Comparison of ENCODE assay signal across 1 cellular context in the genomic region with DNA sequence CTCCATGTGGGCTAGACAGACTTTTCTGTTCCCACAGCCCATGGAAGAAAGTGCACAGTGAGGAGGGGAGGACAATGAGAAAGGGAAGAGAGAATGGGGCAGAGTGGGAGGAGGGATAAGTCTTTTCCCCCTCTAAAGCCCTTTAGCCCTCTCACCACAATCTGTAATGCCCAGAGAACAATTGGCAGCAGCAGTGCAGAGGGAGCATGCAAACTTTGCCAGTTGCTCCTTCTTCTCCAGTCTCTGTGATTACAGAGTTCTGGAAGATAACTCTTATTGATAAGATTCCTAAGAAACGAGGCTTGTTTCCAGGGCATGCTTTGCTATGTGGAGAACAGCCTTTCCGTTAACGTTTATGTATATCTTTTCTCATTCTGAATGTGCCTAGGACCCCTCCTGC.
TF ChIP-seq lines count a peak whose summit lies in the region.

No MANE protein-coding gene starts in this region.

TF ChIP-seq in A549, 52 proteins besides CTCF, POLR2A, EP300 and RAD21 (continued from another document):
- TF ChIP-seq, protein P1, sequence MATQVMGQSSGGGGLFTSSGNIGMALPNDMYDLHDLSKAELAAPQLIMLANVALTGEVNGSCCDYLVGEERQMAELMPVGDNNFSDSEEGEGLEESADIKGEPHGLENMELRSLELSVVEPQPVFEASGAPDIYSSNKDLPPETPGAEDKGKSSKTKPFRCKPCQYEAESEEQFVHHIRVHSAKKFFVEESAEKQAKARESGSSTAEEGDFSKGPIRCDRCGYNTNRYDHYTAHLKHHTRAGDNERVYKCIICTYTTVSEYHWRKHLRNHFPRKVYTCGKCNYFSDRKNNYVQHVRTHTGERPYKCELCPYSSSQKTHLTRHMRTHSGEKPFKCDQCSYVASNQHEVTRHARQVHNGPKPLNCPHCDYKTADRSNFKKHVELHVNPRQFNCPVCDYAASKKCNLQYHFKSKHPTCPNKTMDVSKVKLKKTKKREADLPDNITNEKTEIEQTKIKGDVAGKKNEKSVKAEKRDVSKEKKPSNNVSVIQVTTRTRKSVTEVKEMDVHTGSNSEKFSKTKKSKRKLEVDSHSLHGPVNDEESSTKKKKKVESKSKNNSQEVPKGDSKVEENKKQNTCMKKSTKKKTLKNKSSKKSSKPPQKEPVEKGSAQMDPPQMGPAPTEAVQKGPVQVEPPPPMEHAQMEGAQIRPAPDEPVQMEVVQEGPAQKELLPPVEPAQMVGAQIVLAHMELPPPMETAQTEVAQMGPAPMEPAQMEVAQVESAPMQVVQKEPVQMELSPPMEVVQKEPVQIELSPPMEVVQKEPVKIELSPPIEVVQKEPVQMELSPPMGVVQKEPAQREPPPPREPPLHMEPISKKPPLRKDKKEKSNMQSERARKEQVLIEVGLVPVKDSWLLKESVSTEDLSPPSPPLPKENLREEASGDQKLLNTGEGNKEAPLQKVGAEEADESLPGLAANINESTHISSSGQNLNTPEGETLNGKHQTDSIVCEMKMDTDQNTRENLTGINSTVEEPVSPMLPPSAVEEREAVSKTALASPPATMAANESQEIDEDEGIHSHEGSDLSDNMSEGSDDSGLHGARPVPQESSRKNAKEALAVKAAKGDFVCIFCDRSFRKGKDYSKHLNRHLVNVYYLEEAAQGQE (IDR thresholded peaks at IDR 0.05): no peak
- TF ChIP-seq GATA3 (IDR thresholded peaks at IDR 0.05; ENCODE audit: borderline replicate concordance) (no peak), ESRRA (IDR thresholded peaks at IDR 0.05; ENCODE audit: borderline replicate concordance, low read length) (no peak)
